ENCODE assay signal across 1 cellular context in genomic region chr16:2047330-2048115, GRCh38.
TF ChIP-seq lines count a peak whose summit lies in the region.

Gene NTHL1, minus strand, starts transcription at chr16:2047834. Its CDS starts 11 bp downstream, at chr16:2047823.
Gene TSC2, plus strand, starts transcription at chr16:2047985. Its CDS starts 631 bp downstream, at chr16:2048616.

TF ChIP-seq in HCT116, 20 proteins besides CTCF, POLR2A, EP300 and RAD21 (continued from another document):
- TF ChIP-seq, protein P1, sequence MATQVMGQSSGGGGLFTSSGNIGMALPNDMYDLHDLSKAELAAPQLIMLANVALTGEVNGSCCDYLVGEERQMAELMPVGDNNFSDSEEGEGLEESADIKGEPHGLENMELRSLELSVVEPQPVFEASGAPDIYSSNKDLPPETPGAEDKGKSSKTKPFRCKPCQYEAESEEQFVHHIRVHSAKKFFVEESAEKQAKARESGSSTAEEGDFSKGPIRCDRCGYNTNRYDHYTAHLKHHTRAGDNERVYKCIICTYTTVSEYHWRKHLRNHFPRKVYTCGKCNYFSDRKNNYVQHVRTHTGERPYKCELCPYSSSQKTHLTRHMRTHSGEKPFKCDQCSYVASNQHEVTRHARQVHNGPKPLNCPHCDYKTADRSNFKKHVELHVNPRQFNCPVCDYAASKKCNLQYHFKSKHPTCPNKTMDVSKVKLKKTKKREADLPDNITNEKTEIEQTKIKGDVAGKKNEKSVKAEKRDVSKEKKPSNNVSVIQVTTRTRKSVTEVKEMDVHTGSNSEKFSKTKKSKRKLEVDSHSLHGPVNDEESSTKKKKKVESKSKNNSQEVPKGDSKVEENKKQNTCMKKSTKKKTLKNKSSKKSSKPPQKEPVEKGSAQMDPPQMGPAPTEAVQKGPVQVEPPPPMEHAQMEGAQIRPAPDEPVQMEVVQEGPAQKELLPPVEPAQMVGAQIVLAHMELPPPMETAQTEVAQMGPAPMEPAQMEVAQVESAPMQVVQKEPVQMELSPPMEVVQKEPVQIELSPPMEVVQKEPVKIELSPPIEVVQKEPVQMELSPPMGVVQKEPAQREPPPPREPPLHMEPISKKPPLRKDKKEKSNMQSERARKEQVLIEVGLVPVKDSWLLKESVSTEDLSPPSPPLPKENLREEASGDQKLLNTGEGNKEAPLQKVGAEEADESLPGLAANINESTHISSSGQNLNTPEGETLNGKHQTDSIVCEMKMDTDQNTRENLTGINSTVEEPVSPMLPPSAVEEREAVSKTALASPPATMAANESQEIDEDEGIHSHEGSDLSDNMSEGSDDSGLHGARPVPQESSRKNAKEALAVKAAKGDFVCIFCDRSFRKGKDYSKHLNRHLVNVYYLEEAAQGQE (IDR thresholded peaks at IDR 0.05; ENCODE audit: low read depth), result no peak
- TF ChIP-seq SRF (IDR thresholded peaks at IDR 0.05; ENCODE audit: low read depth), result no peak
- no peak for TF ChIP-seq EZH2 (IDR thresholded peaks at IDR 0.05)
- TF ChIP-seq EZH2phosphoT487 (IDR thresholded peaks at IDR 0.05; ENCODE audit: borderline replicate concordance), result no peak
- peak; percentile 95 for TF ChIP-seq EGR1 (IDR thresholded peaks at IDR 0.05; ENCODE audit: low read depth)
- peak; percentile 74; the same call in 1 of the 2 replicates for TF ChIP-seq ZFX (IDR thresholded peaks at IDR 0.05)
